ENCODE assay signal across 24 cellular contexts in genomic region chr6:75211920-75212590, GRCh38. TPM values are rescaled to one million over a fixed set of nuclear protein-coding genes. Genes with fewer than 3 reads are reported as not detected.
DNase-seq lines count a peak whose midpoint lies in the region; ATAC-seq and TF ChIP-seq lines count a peak whose summit lies in the region.
"Had no signal": no experiment of that assay in that cellular context is flagged by ENCODE, and none has a peak within 500 bp of the region (broad histone marks: within the 10 kb centered on the region; RNA-seq: fewer than 3 reads in every experiment).

No MANE protein-coding gene starts in this region.

- no peaks in the 10 kb centered on the region for H3K9me3 ChIP-seq in right cardiac atrium (ENCODE audit: control insufficient read depth, low read length)
- H3K9me3 ChIP-seq: esophagus muscularis mucosa, stomach, tibial nerve had no signal

- H3K27me3 Mint-ChIP-seq in WTC11 (ENCODE audit: low read depth) (peaks cover 30% of the 10 kb centered on the region), chondrocyte (ENCODE audit: low read depth) (no peaks in the 10 kb centered on the region)

- H3K4me3 Mint-ChIP-seq in WTC11 (no peak overlapping the region), chondrocyte (ENCODE audit: unreplicated experiment) (no peak overlapping the region)
- H3K4me3 Mint-ChIP-seq: activated CD4-positive, alpha-beta T cell treated with anti-CD3 and anti-CD28 coated beads, Interleukin-2, amount 10 ng/mL, durations not matched to agents 24 days and 14 days; activated naive CD4-positive, alpha-beta T cell treated with anti-CD3 and anti-CD28 coated beads for 36 hours; activated T-cell treated with anti-CD3 and anti-CD28 coated beads, Interleukin-2, amount 50 U/mL, for 72 hours; CD8-positive, alpha-beta memory T cell; endodermal cell; T-helper 2 cell treated with Interferon-gamma antibody and Interleukin-4, amounts not matched to agents 5 μg/mL and 100 μg/mL, for 36 hours had no signal

- no peaks in the 10 kb centered on the region for H3K36me3 Mint-ChIP-seq in WTC11
- H3K36me3 Mint-ChIP-seq in chondrocyte (ENCODE audit: low read depth): no peaks in the 10 kb centered on the region
- H3K36me3 Mint-ChIP-seq: CD8-positive, alpha-beta memory T cell had no signal

- 31% methylated on average over 3 of the region's 3 CpGs for WGBS in right cardiac atrium

- POLR2A ChIA-PET in WTC11 (lab: Charles Lee): no interaction called here

- peaks cover 3% of the 10 kb centered on the region for H3K4me1 ChIP-seq in right cardiac atrium (ENCODE audit: control insufficient read depth, insufficient read depth, low read length)

- intact Hi-C loops in right cardiac atrium (cut with DNase I): loop anchor here in 2 of 4 donors (5.0 to 10.0 kb wide), 4 partner anchors 797 to 1477 kb away; no protein-coding TSS in a partner anchor
- intact Hi-C loops in Right ventricle myocardium inferior (cut with DNase I): loop anchor here (10.0 kb wide), 1 partner anchor 1537 kb away; no protein-coding TSS in a partner anchor

- H3K9me3 Mint-ChIP-seq in WTC11: no peaks in the 10 kb centered on the region
- H3K9me3 Mint-ChIP-seq in chondrocyte (ENCODE audit: low read depth): no peaks in the 10 kb centered on the region
- H3K9me3 Mint-ChIP-seq: activated CD4-positive, alpha-beta T cell treated with anti-CD3 and anti-CD28 coated beads, Interleukin-2, amount 10 ng/mL, durations not matched to agents 24 days and 14 days; activated naive CD4-positive, alpha-beta T cell treated with anti-CD3 and anti-CD28 coated beads for 36 hours; activated T-cell treated with anti-CD3 and anti-CD28 coated beads, Interleukin-2, amount 50 U/mL, for 72 hours; CD8-positive, alpha-beta memory T cell; endodermal cell; T-helper 2 cell treated with Interferon-gamma antibody and Interleukin-4, amounts not matched to agents 5 μg/mL and 100 μg/mL, for 36 hours had no signal

- CTCF ChIA-PET in WTC11 (lab: Charles Lee): interaction anchor here (0.7 to 1.6 kb wide), 9 partner anchors 10 to 1473 kb away, joined by 3 to 7 read pairs (median 4); partner anchors contain the start of gene COX7A2

- peak overlapping the region; percentile 22 for H3K27ac ChIP-seq in right cardiac atrium (ENCODE audit: low read length)
- H3K27ac ChIP-seq: cardiac muscle cell, esophagus muscularis mucosa, KMS-11, RWPE1, stomach, VCaP had no signal

- H3K4me1 Mint-ChIP-seq in WTC11: peaks cover 61% of the 10 kb centered on the region
- H3K4me1 Mint-ChIP-seq in chondrocyte (ENCODE audit: low read depth): peaks cover 46% of the 10 kb centered on the region

- no peak for TF ChIP-seq CTCF in WTC11 (IDR thresholded peaks at IDR 0.05)
- TF ChIP-seq CTCF in chondrocyte (IDR thresholded peaks at IDR 0.05): no peak

- DNase-seq in right cardiac atrium: no peak
- no peak for DNase-seq in Right ventricle myocardium inferior (ENCODE audit: missing footprints)
- DNase-seq in WTC11 (ENCODE audit: low spot score): no peak
- no peak for DNase-seq in left lobe of liver (ENCODE audit: low spot score)
- DNase-seq in dermis blood vessel endothelial cell: no peak
- no peak for DNase-seq in chondrocyte (ENCODE audit: low spot score)
- DNase-seq in COLO829 (ENCODE audit: low spot score): no peak
- no peak for DNase-seq in SIG-M5 (lab: John Stamatoyannopoulos, UW)
- DNase-seq: activated naive CD4-positive, alpha-beta T cell treated with anti-CD3 and anti-CD28 coated beads for 36 hours; activated T-cell treated with anti-CD3 and anti-CD28 coated beads, Interleukin-2, amount 50 U/mL, for 72 hours; cortex of kidney; endodermal cell; retina; stimulated activated CD4-positive, alpha-beta T cell treated with anti-CD3 and anti-CD28 coated beads, Interleukin-12 subunit alpha, Interleukin-12 subunit beta, amount 100 ng/mL, for 4 hours; stomach had no signal

- H3K27me3 ChIP-seq in right cardiac atrium (ENCODE audit: control insufficient read depth, insufficient read depth): no peaks in the 10 kb centered on the region
- H3K27me3 ChIP-seq: esophagus muscularis mucosa, tibial nerve had no signal

- no peak overlapping the region for H3K4me3 ChIP-seq in right cardiac atrium (ENCODE audit: low read length)
- H3K4me3 ChIP-seq: cardiac muscle cell, esophagus muscularis mucosa, stomach, tibial nerve had no signal

- H3K27ac Mint-ChIP-seq in WTC11: peak overlapping the region; percentile 20; the same call in 1 of the 2 replicates
- no peak overlapping the region for H3K27ac Mint-ChIP-seq in chondrocyte (ENCODE audit: unreplicated experiment)
- H3K27ac Mint-ChIP-seq: activated CD4-positive, alpha-beta T cell treated with anti-CD3 and anti-CD28 coated beads, Interleukin-2, amount 10 ng/mL, durations not matched to agents 24 days and 14 days; activated naive CD4-positive, alpha-beta T cell treated with anti-CD3 and anti-CD28 coated beads for 36 hours; CD8-positive, alpha-beta memory T cell; endodermal cell; T-helper 2 cell treated with Interferon-gamma antibody and Interleukin-4, amounts not matched to agents 5 μg/mL and 100 μg/mL, for 36 hours had no signal

- ATAC-seq in right cardiac atrium (no peak), Right ventricle myocardium inferior (no peak), WTC11 (no peak), left lobe of liver (peak; percentile 11)
- ATAC-seq: activated T-cell treated with anti-CD3 and anti-CD28 coated beads, Interleukin-2, amount 50 U/mL, for 72 hours had no signal

TF ChIP-seq in WTC11, 78 proteins besides CTCF, POLR2A, EP300 and RAD21 (continues in another document):
- no peak for TF ChIP-seq ZNF232 (CRISPR knock-in tag; IDR thresholded peaks at IDR 0.05)
- TF ChIP-seq ERG (CRISPR knock-in tag; IDR thresholded peaks at IDR 0.05): no peak
- no peak for TF ChIP-seq GRHL2 (CRISPR knock-in tag; IDR thresholded peaks at IDR 0.05; ENCODE audit: insufficient replicate concordance, severe bottlenecking)
- no peak for TF ChIP-seq PREB (CRISPR knock-in tag; IDR thresholded peaks at IDR 0.05; ENCODE audit: borderline replicate concordance)
- TF ChIP-seq MXD4 (CRISPR knock-in tag; IDR thresholded peaks at IDR 0.05; ENCODE audit: borderline replicate concordance): no peak
- no peak for TF ChIP-seq AR (CRISPR knock-in tag; IDR thresholded peaks at IDR 0.05)
- TF ChIP-seq ZNF671 (CRISPR knock-in tag; IDR thresholded peaks at IDR 0.05): no peak

RNA-seq across cellular contexts. Expression of gene COL12A1, which starts 6.2 kb away (rescaled TPM):
- 10 to 100 TPM in 2 of 4 donors, 1 to 10 TPM in 2; 8.1 to 29.6 (median 9.3) TPM for total RNA-seq in right cardiac atrium
- polyA plus RNA-seq in right cardiac atrium: 5.4 TPM
- total RNA-seq in Right ventricle myocardium inferior: 15.5 TPM
- 1.1 to 1.4 TPM (median 1.2 TPM) in 3 replicates for total RNA-seq in WTC11 (2021)
- 1.6 TPM for total RNA-seq in left lobe of liver
- total RNA-seq in dermis blood vessel endothelial cell: 3.7 and 6.9 TPM in 2 replicates
- total RNA-seq in chondrocyte: 1,995 to 2,753 TPM (median 2,073 TPM) in 3 replicates
- total RNA-seq: activated T-cell treated with anti-CD3 and anti-CD28 coated beads, Interleukin-2, amount 50 U/mL, for 72 hours; CD8-positive, alpha-beta memory T cell had no signal
- polyA plus RNA-seq: CD8-positive, alpha-beta memory T cell had no signal

RNA-seq across cellular contexts. Expression of gene COX7A2, which starts 31.5 kb away (rescaled TPM):
- 100 to 1,000 TPM; 763 to 921 (median 836) TPM for total RNA-seq in right cardiac atrium
- 2,071 TPM for polyA plus RNA-seq in right cardiac atrium
- total RNA-seq in Right ventricle myocardium inferior: 969 TPM
- total RNA-seq in WTC11 (2021): 465 to 500 TPM (median 472 TPM) in 3 replicates
- 183 TPM for total RNA-seq in left lobe of liver
- 55.8 and 324 TPM in 2 replicates for total RNA-seq in dermis blood vessel endothelial cell
- total RNA-seq in chondrocyte: 302 to 311 TPM (median 303 TPM) in 3 replicates

Comparison
In these comparisons a context has a peak if more than half of its experiments do, and no peak if none do; other contexts are left out.
1. RNA of gene COL12A1, which starts 6.2 kb away (total RNA-seq): 1,995 to 2,753 TPM in chondrocyte; 15.5 TPM in Right ventricle myocardium inferior (single experiment), 8.1 to 29.6 TPM in right cardiac atrium, 3.7 to 6.9 TPM in dermis blood vessel endothelial cell, 1.6 TPM in left lobe of liver (single experiment) and 1.1 to 1.4 TPM in WTC11; every median in the first group is over 10 times any median in the second.